In genomic region chr7:158052381-158053095, GRCh38 we compare ENCODE assay signal across 26 cellular contexts.
DNase-seq lines count a peak whose midpoint lies in the region; ATAC-seq, FAIRE-seq and TF ChIP-seq lines count a peak whose summit lies in the region.
"Had no signal": no experiment of that assay in that cellular context is flagged by ENCODE, and none has a peak within 500 bp of the region (broad histone marks: within the 10 kb centered on the region; RNA-seq: fewer than 3 reads in every experiment).

No MANE protein-coding gene starts in this region.

- H3K36me3 ChIP-seq in neural cell (ENCODE audit: insufficient read depth, low read length): no peaks in the 10 kb centered on the region
- no peaks in the 10 kb centered on the region for H3K36me3 ChIP-seq in sigmoid colon
- H3K36me3 ChIP-seq in colonic mucosa: no peaks in the 10 kb centered on the region
- H3K36me3 ChIP-seq: BE2C had no signal

- H3K9me3 ChIP-seq in neural cell (ENCODE audit: low read length): no peaks in the 10 kb centered on the region
- no peaks in the 10 kb centered on the region for H3K9me3 ChIP-seq in sigmoid colon
- no peaks in the 10 kb centered on the region for H3K9me3 ChIP-seq in colonic mucosa
- H3K9me3 ChIP-seq: BE2C had no signal

- no peaks in the 10 kb centered on the region for H3K9me2 ChIP-seq in neural cell (ENCODE audit: insufficient read depth, low read length)

- TF ChIP-seq EP300 in neural cell (conservative IDR thresholded peaks at IDR 0.05; ENCODE audit: poor library complexity, severe bottlenecking): no peak
- no peak for TF ChIP-seq EP300 in sigmoid colon (IDR thresholded peaks at IDR 0.05)

- no peaks in the 10 kb centered on the region for H3F3A ChIP-seq in neural cell (ENCODE audit: insufficient read depth, low read length, poor library complexity, severe bottlenecking)

- no peak for TF ChIP-seq POLR2A in sigmoid colon (IDR thresholded peaks at IDR 0.05)
- no peak for TF ChIP-seq POLR2A in GM12892 (IDR thresholded peaks at IDR 0.05; ENCODE audit: low read depth, low read length)

- WGBS in sigmoid colon, 2 donors: 79% methylated on average over 24 of the region's 24 CpGs

- no peaks in the 10 kb centered on the region for H3K36me3 Mint-ChIP-seq in natural killer cell treated with Interleukin-12 subunit alpha and Interleukin-12 subunit beta and Interleukin-15 and Interleukin-18, amount 100 ng/mL, for 72 hours
- no peaks in the 10 kb centered on the region for H3K36me3 Mint-ChIP-seq in natural killer cell
- H3K36me3 Mint-ChIP-seq: CD4-positive, CD25-positive, alpha-beta regulatory T cell had no signal

- ATAC-seq in natural killer cell treated with Interleukin-12 subunit alpha and Interleukin-12 subunit beta and Interleukin-15 and Interleukin-18, amount 100 ng/mL, for 72 hours: no peak
- ATAC-seq in natural killer cell: no peak
- ATAC-seq in GM21367 (IDR thresholded peaks at IDR 0.05; ENCODE audit: unreplicated experiment): no peak
- ATAC-seq: GM23338, K562 had no signal

- no peak overlapping the region for H2AFZ ChIP-seq in neural cell (ENCODE audit: low read depth, low read length)
- H2AFZ ChIP-seq: GM23338 had no signal

- H3K4me2 ChIP-seq in neural cell (ENCODE audit: low read length): no peak overlapping the region
- H3K4me2 ChIP-seq: GM23338 had no signal

- H4K20me1 ChIP-seq in neural cell (ENCODE audit: insufficient read depth): no peaks in the 10 kb centered on the region

- H3K4me1 ChIP-seq in sigmoid colon (no peaks in the 10 kb centered on the region), colonic mucosa (no peaks in the 10 kb centered on the region)
- H3K4me1 ChIP-seq: BE2C had no signal

- peak; percentile 49 for DNase-seq in natural killer cell treated with Interleukin-12 subunit alpha and Interleukin-12 subunit beta and Interleukin-15 and Interleukin-18, amount 100 ng/mL, for 72 hours (ENCODE audit: low spot score)
- DNase-seq in natural killer cell: no peak
- peak; percentile 58 for DNase-seq in sigmoid colon
- no peak for DNase-seq in colonic mucosa
- no peak for DNase-seq in GM12892 (ENCODE audit: insufficient read length)
- DNase-seq: 8988T; ACHN; BE2C; CD4-positive, CD25-positive, alpha-beta regulatory T cell; DMS153; DND-41; H9; HFFc6; NCI-H1105 treated with DMSO at 0.1 percent for 48 hours; NCI-H1694; NCI-H2029 treated with DMSO at 0.1 percent for 48 hours; NCI-H446 treated with DMSO at 0.1 percent for 48 hours; SIG-M5 had no signal

- TF ChIP-seq RAD21 in neural cell (conservative IDR thresholded peaks at IDR 0.05): no peak

- H3K4me3 ChIP-seq in neural cell (ENCODE audit: low read length) (no peak overlapping the region), sigmoid colon (no peak overlapping the region), colonic mucosa (no peak overlapping the region)
- H3K4me3 ChIP-seq: GM23338, K562, SK-N-MC had no signal

- no peak for FAIRE-seq in GM12892 (lab: Jason Lieb, UNC)
- FAIRE-seq: GM18507, HTR-8/SVneo, K562 had no signal

- no peak overlapping the region for H3K27ac Mint-ChIP-seq in natural killer cell treated with Interleukin-12 subunit alpha and Interleukin-12 subunit beta and Interleukin-15 and Interleukin-18, amount 100 ng/mL, for 72 hours
- H3K27ac Mint-ChIP-seq in natural killer cell: no peak overlapping the region
- H3K27ac Mint-ChIP-seq: CD4-positive, CD25-positive, alpha-beta regulatory T cell; GM23338; H9; HFFc6 had no signal

- no peaks in the 10 kb centered on the region for H3K79me2 ChIP-seq in neural cell (replicated peaks; ENCODE audit: insufficient read depth, low read length)

- H3K4me1 Mint-ChIP-seq in natural killer cell treated with Interleukin-12 subunit alpha and Interleukin-12 subunit beta and Interleukin-15 and Interleukin-18, amount 100 ng/mL, for 72 hours (ENCODE audit: low read depth in 2 of 2): no peaks in the 10 kb centered on the region
- H3K4me1 Mint-ChIP-seq in natural killer cell: no peaks in the 10 kb centered on the region
- H3K4me1 Mint-ChIP-seq: CD4-positive, CD25-positive, alpha-beta regulatory T cell; GM23338 had no signal

- H3K27me3 Mint-ChIP-seq in natural killer cell treated with Interleukin-12 subunit alpha and Interleukin-12 subunit beta and Interleukin-15 and Interleukin-18, amount 100 ng/mL, for 72 hours: no peaks in the 10 kb centered on the region
- H3K27me3 Mint-ChIP-seq in natural killer cell (ENCODE audit: low read depth in 2 of 2): no peaks in the 10 kb centered on the region
- H3K27me3 Mint-ChIP-seq: CD4-positive, CD25-positive, alpha-beta regulatory T cell had no signal

- no peaks in the 10 kb centered on the region for H3K9me3 Mint-ChIP-seq in natural killer cell treated with Interleukin-12 subunit alpha and Interleukin-12 subunit beta and Interleukin-15 and Interleukin-18, amount 100 ng/mL, for 72 hours
- H3K9me3 Mint-ChIP-seq in natural killer cell: peaks cover 0 to 2% of the 10 kb centered on the region in 2 donors
- H3K9me3 Mint-ChIP-seq: GM23338 had no signal

- intact Hi-C loops in natural killer cell (cut with micrococcal nuclease) (no loop called here), sigmoid colon (cut with DNase I) (no loop called here), colonic mucosa (cut with DNase I) (no loop called here)

- H3K27ac ChIP-seq in neural cell (ENCODE audit: low read length): peak overlapping the region; percentile 63
- H3K27ac ChIP-seq in sigmoid colon: no peak overlapping the region
- no peak overlapping the region for H3K27ac ChIP-seq in colonic mucosa
- H3K27ac ChIP-seq: RWPE1, SK-N-MC had no signal

- no peaks in the 10 kb centered on the region for H3K27me3 ChIP-seq in neural cell (ENCODE audit: insufficient read depth, low read depth, low read length)
- no peaks in the 10 kb centered on the region for H3K27me3 ChIP-seq in sigmoid colon
- H3K27me3 ChIP-seq in colonic mucosa: no peaks in the 10 kb centered on the region
- H3K27me3 ChIP-seq: BE2C had no signal

- TF ChIP-seq CTCF in natural killer cell (IDR thresholded peaks at IDR 0.05) (no peak), neural cell (IDR thresholded peaks at IDR 0.05; ENCODE audit: poor library complexity, severe bottlenecking) (no peak), sigmoid colon (IDR thresholded peaks at IDR 0.05) (no peak), colonic mucosa (IDR thresholded peaks at IDR 0.05) (no peak)

- H3K9ac ChIP-seq in neural cell (ENCODE audit: low read length) (no peak overlapping the region), colonic mucosa (ENCODE audit: low read depth in 2 of 2, low read length in 2 of 2) (no peak overlapping the region)

- no peak overlapping the region for H3K4me3 Mint-ChIP-seq in natural killer cell treated with Interleukin-12 subunit alpha and Interleukin-12 subunit beta and Interleukin-15 and Interleukin-18, amount 100 ng/mL, for 72 hours
- H3K4me3 Mint-ChIP-seq in natural killer cell: no peak overlapping the region
- H3K4me3 Mint-ChIP-seq: CD4-positive, CD25-positive, alpha-beta regulatory T cell; GM23338; H9; HFFc6 had no signal

TF ChIP-seq in neural cell, 6 proteins besides CTCF, POLR2A, EP300 and RAD21:
- TF ChIP-seq SMC3 (conservative IDR thresholded peaks at IDR 0.05; ENCODE audit: poor library complexity) (no peak), EZH2 (IDR thresholded peaks at IDR 0.05; ENCODE audit: borderline replicate concordance, insufficient read depth, low read length, poor library complexity, severe bottlenecking) (no peak), POLR2AphosphoS5 (IDR thresholded peaks at IDR 0.05) (no peak), MXI1 (conservative IDR thresholded peaks at IDR 0.05; ENCODE audit: poor library complexity, severe bottlenecking) (no peak), TAF1 (IDR thresholded peaks at IDR 0.05; ENCODE audit: low read depth) (no peak)
- TF ChIP-seq, protein P1, sequence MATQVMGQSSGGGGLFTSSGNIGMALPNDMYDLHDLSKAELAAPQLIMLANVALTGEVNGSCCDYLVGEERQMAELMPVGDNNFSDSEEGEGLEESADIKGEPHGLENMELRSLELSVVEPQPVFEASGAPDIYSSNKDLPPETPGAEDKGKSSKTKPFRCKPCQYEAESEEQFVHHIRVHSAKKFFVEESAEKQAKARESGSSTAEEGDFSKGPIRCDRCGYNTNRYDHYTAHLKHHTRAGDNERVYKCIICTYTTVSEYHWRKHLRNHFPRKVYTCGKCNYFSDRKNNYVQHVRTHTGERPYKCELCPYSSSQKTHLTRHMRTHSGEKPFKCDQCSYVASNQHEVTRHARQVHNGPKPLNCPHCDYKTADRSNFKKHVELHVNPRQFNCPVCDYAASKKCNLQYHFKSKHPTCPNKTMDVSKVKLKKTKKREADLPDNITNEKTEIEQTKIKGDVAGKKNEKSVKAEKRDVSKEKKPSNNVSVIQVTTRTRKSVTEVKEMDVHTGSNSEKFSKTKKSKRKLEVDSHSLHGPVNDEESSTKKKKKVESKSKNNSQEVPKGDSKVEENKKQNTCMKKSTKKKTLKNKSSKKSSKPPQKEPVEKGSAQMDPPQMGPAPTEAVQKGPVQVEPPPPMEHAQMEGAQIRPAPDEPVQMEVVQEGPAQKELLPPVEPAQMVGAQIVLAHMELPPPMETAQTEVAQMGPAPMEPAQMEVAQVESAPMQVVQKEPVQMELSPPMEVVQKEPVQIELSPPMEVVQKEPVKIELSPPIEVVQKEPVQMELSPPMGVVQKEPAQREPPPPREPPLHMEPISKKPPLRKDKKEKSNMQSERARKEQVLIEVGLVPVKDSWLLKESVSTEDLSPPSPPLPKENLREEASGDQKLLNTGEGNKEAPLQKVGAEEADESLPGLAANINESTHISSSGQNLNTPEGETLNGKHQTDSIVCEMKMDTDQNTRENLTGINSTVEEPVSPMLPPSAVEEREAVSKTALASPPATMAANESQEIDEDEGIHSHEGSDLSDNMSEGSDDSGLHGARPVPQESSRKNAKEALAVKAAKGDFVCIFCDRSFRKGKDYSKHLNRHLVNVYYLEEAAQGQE (IDR thresholded peaks at IDR 0.05; ENCODE audit: borderline replicate concordance): no peak

Comparison
In these comparisons a context has a peak if more than half of its experiments do, and no peak if none do; other contexts are left out.
1. DNase-seq: peak in natural killer cell treated with Interleukin-12 subunit alpha and Interleukin-12 subunit beta and Interleukin-15 and Interleukin-18, amount 100 ng/mL, for 72 hours (single experiment) and sigmoid colon (single experiment); none in natural killer cell (single experiment), colonic mucosa (single experiment) and GM12892 (single experiment).